2 cellular contexts compared by ENCODE assay signal in genomic region chr11:68076371-68077042, GRCh38.
TF ChIP-seq lines count a peak whose summit lies in the region.

No MANE protein-coding gene starts in this region.

TF ChIP-seq in HCT116, 20 proteins besides CTCF, POLR2A, EP300 and RAD21:
- TF ChIP-seq CEBPB (IDR thresholded peaks at IDR 0.05; ENCODE audit: low read depth): no peak
- TF ChIP-seq YY1 (IDR thresholded peaks at IDR 0.05; ENCODE audit: extremely low read depth, insufficient replicate concordance, low read depth, low read length): no peak
- TF ChIP-seq ZFX (IDR thresholded peaks at IDR 0.05): no peak
- no peak for TF ChIP-seq TCF7L2 (IDR thresholded peaks at IDR 0.05; ENCODE audit: borderline replicate concordance, extremely low read depth, insufficient read depth, insufficient read length)
- TF ChIP-seq ELF1 (IDR thresholded peaks at IDR 0.05; ENCODE audit: borderline replicate concordance, low read depth): no peak
- TF ChIP-seq ZNF274 (IDR thresholded peaks at IDR 0.05; ENCODE audit: low read depth, low read length): no peak
- no peak for TF ChIP-seq JUND (IDR thresholded peaks at IDR 0.05)
- no peak for TF ChIP-seq POLR2AphosphoS5 (IDR thresholded peaks at IDR 0.05; ENCODE audit: low read depth, low read length)
- TF ChIP-seq EGR1 (IDR thresholded peaks at IDR 0.05; ENCODE audit: low read depth): no peak
- TF ChIP-seq REST (IDR thresholded peaks at IDR 0.05; ENCODE audit: low read depth): no peak
- no peak for TF ChIP-seq ATF3 (IDR thresholded peaks at IDR 0.05)
- TF ChIP-seq SRF (IDR thresholded peaks at IDR 0.05; ENCODE audit: low read depth): no peak
- TF ChIP-seq SP1 (IDR thresholded peaks at IDR 0.05; ENCODE audit: low read depth): no peak
- no peak for TF ChIP-seq ZBTB33 (IDR thresholded peaks at IDR 0.05; ENCODE audit: extremely low read depth, insufficient replicate concordance, low read length)
- TF ChIP-seq EZH2 (IDR thresholded peaks at IDR 0.05): no peak
- no peak for TF ChIP-seq CBX3 (IDR thresholded peaks at IDR 0.05; ENCODE audit: low read depth)
- no peak for TF ChIP-seq FOSL1 (IDR thresholded peaks at IDR 0.05; ENCODE audit: low read depth)
- TF ChIP-seq EZH2phosphoT487 (IDR thresholded peaks at IDR 0.05; ENCODE audit: borderline replicate concordance): no peak
- no peak for TF ChIP-seq SIN3A (IDR thresholded peaks at IDR 0.05; ENCODE audit: low read depth)

TF ChIP-seq in HepG2, 621 proteins besides CTCF, POLR2A, EP300 and RAD21 (continues in another document):
- 0 out of 2 replicates have a peak, but pooled peaks have one; percentile 19 for TF ChIP-seq ZKSCAN5 (CRISPR knock-in tag; IDR thresholded peaks at IDR 0.05)
- TF ChIP-seq JUND (CRISPR knock-in tag; IDR thresholded peaks at IDR 0.05): no peak
- no peak for TF ChIP-seq ZFX (CRISPR knock-in tag; IDR thresholded peaks at IDR 0.05; ENCODE audit: low read depth)
- TF ChIP-seq SNAI1 (CRISPR knock-in tag; IDR thresholded peaks at IDR 0.05; ENCODE audit: borderline replicate concordance): no peak
- TF ChIP-seq, protein P1, sequence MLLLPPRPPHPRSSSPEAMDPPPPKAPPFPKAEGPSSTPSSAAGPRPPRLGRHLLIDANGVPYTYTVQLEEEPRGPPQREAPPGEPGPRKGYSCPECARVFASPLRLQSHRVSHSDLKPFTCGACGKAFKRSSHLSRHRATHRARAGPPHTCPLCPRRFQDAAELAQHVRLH (CRISPR knock-in tag; IDR thresholded peaks at IDR 0.05; ENCODE audit: borderline replicate concordance, low read depth): no peak
- TF ChIP-seq MED1 (CRISPR knock-in tag; IDR thresholded peaks at IDR 0.05): peak; percentile 32; the same call in 1 of the 2 replicates
- no peak for TF ChIP-seq ZSCAN29 (CRISPR knock-in tag; conservative IDR thresholded peaks at IDR 0.05)
- TF ChIP-seq PAX8 (CRISPR knock-in tag; IDR thresholded peaks at IDR 0.05; ENCODE audit: borderline replicate concordance): no peak
- TF ChIP-seq RCOR2 (CRISPR knock-in tag; IDR thresholded peaks at IDR 0.05): no peak
- no peak for TF ChIP-seq ZNF703 (CRISPR knock-in tag; IDR thresholded peaks at IDR 0.05; ENCODE audit: borderline replicate concordance)
- TF ChIP-seq FOXP4 (CRISPR knock-in tag; IDR thresholded peaks at IDR 0.05): peak; percentile 34; the same call in 1 of the 2 replicates
- no peak for TF ChIP-seq DBP (CRISPR knock-in tag; IDR thresholded peaks at IDR 0.05; ENCODE audit: not compliant biosample characterization)
- TF ChIP-seq ZNF558 (CRISPR knock-in tag; IDR thresholded peaks at IDR 0.05; ENCODE audit: borderline replicate concordance): no peak
- TF ChIP-seq KMT2A (CRISPR knock-in tag; IDR thresholded peaks at IDR 0.05): no peak
- TF ChIP-seq MBNL3 (CRISPR knock-in tag; conservative IDR thresholded peaks at IDR 0.05): no peak
- TF ChIP-seq, protein P2, sequence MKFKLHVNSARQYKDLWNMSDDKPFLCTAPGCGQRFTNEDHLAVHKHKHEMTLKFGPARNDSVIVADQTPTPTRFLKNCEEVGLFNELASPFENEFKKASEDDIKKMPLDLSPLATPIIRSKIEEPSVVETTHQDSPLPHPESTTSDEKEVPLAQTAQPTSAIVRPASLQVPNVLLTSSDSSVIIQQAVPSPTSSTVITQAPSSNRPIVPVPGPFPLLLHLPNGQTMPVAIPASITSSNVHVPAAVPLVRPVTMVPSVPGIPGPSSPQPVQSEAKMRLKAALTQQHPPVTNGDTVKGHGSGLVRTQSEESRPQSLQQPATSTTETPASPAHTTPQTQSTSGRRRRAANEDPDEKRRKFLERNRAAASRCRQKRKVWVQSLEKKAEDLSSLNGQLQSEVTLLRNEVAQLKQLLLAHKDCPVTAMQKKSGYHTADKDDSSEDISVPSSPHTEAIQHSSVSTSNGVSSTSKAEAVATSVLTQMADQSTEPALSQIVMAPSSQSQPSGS (CRISPR knock-in tag; IDR thresholded peaks at IDR 0.05): no peak
- TF ChIP-seq, protein P3, sequence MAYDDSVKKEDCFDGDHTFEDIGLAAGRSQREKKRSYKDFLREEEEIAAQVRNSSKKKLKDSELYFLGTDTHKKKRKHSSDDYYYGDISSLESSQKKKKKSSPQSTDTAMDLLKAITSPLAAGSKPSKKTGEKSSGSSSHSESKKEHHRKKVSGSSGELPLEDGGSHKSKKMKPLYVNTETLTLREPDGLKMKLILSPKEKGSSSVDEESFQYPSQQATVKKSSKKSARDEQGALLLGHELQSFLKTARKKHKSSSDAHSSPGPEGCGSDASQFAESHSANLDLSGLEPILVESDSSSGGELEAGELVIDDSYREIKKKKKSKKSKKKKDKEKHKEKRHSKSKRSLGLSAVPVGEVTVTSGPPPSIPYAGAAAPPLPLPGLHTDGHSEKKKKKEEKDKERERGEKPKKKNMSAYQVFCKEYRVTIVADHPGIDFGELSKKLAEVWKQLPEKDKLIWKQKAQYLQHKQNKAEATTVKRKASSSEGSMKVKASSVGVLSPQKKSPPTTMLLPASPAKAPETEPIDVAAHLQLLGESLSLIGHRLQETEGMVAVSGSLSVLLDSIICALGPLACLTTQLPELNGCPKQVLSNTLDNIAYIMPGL (CRISPR knock-in tag; IDR thresholded peaks at IDR 0.05; ENCODE audit: borderline replicate concordance in 1 of 2, low read depth in 1 of 2): 0 out of 4 replicates have a peak, but pooled peaks of 1 of the 2 experiments have one; percentile 22
- no peak for TF ChIP-seq RBM22 (optimal IDR thresholded peaks at IDR 0.05; ENCODE audit: low read length)
- no peak for TF ChIP-seq ZNF121 (CRISPR knock-in tag; IDR thresholded peaks at IDR 0.05)
- TF ChIP-seq HNF1B (CRISPR knock-in tag; IDR thresholded peaks at IDR 0.05): 0 out of 2 replicates have a peak, but pooled peaks have one; percentile 22
- TF ChIP-seq ZNF792 (CRISPR knock-in tag; IDR thresholded peaks at IDR 0.05): no peak
- TF ChIP-seq CREBL2 (CRISPR knock-in tag; IDR thresholded peaks at IDR 0.05; ENCODE audit: borderline replicate concordance): no peak
- no peak for TF ChIP-seq JDP2 (CRISPR knock-in tag; IDR thresholded peaks at IDR 0.05; ENCODE audit: borderline replicate concordance)
- TF ChIP-seq ZNF124 (CRISPR knock-in tag; IDR thresholded peaks at IDR 0.05): no peak
- no peak for TF ChIP-seq ZHX2 (IDR thresholded peaks at IDR 0.05; ENCODE audit: low read depth)
- no peak for TF ChIP-seq ZHX2 (CRISPR knock-in tag; IDR thresholded peaks at IDR 0.05; ENCODE audit: borderline replicate concordance)
- TF ChIP-seq MIXL1 (CRISPR knock-in tag; IDR thresholded peaks at IDR 0.05): no peak
- no peak for TF ChIP-seq ZNF496 (CRISPR knock-in tag; IDR thresholded peaks at IDR 0.05; ENCODE audit: insufficient replicate concordance)
- TF ChIP-seq RBM39 (IDR thresholded peaks at IDR 0.05; ENCODE audit: low read depth, low read length, poor library complexity, severe bottlenecking): no peak
- peak; percentile 38; the same call in 1 of the 2 replicates for TF ChIP-seq PATZ1 (CRISPR knock-in tag; IDR thresholded peaks at IDR 0.05)
- no peak for TF ChIP-seq ZNF343 (CRISPR knock-in tag; IDR thresholded peaks at IDR 0.05)
- peak; percentile 73; the same call in 1 of the 2 replicates for TF ChIP-seq CEBPB (IDR thresholded peaks at IDR 0.05; ENCODE audit: borderline replicate concordance, low read depth, low read length)
- peak; percentile 39; the same call in 1 of the 2 replicates for TF ChIP-seq GATAD2A (CRISPR knock-in tag; IDR thresholded peaks at IDR 0.05)
- TF ChIP-seq KAT7 (CRISPR knock-in tag; IDR thresholded peaks at IDR 0.05; ENCODE audit: borderline replicate concordance): no peak
- no peak for TF ChIP-seq YY1 (IDR thresholded peaks at IDR 0.05; ENCODE audit: insufficient read depth, insufficient replicate concordance, low read depth, low read length)
- TF ChIP-seq, protein P4, sequence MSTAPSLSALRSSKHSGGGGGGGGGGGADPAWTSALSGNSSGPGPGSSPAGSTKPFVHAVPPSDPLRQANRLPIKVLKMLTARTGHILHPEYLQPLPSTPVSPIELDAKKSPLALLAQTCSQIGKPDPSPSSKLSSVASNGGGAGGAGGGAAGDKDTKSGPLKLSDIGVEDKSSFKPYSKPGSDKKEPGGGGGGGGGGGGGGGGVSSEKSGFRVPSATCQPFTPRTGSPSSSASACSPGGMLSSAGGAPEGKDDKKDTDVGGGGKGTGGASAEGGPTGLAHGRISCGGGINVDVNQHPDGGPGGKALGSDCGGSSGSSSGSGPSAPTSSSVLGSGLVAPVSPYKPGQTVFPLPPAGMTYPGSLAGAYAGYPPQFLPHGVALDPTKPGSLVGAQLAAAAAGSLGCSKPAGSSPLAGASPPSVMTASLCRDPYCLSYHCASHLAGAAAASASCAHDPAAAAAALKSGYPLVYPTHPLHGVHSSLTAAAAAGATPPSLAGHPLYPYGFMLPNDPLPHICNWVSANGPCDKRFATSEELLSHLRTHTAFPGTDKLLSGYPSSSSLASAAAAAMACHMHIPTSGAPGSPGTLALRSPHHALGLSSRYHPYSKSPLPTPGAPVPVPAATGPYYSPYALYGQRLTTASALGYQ (CRISPR knock-in tag; IDR thresholded peaks at IDR 0.05): no peak
